8 cellular contexts compared by ENCODE assay signal in the genomic region with DNA sequence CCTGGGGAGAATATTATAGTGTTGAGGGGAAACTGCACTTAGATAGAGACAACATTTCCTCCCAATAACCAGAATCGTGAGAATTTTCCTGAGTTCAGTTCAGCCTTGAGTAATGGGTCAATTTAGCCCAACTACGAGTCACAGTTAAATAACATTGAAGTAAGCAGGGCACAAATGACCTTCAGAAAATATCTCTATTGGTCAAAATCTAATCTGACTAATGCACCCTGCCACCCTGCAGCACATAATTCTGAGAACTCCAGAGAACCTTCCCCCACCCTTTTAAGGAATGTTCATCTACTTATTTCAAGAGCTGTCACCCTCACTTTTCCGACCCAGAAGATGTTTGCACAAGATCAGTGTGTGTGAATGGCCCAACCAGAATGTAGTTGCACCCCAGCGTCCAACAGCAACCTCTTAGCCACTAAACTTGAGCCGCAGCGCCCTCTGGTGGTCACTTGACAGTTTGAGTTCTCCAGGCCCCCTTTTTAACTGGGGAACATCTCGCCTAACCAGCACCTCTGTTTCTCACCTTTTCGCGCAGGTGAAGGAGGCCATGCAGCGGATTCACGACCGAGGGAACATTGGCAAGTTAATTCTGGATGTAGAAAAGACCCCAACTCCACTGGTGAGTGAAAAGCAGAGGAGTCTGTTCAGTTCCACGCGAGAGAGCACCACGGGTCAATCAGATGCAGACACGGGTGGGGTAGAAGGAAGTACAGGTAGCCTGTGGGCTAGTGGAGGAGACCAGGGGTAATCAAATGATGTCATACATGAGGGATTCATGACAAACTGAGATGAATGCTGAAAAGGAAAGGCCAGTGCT. TPM values are rescaled to one million over a fixed set of nuclear protein-coding genes. Genes with fewer than 3 reads are reported as not detected.
DNase-seq lines count a peak whose midpoint lies in the region; ATAC-seq and TF ChIP-seq lines count a peak whose summit lies in the region.

No MANE protein-coding gene starts in this region.

- DNase-seq in 8988T (peak; percentile 31), GM13976 (ENCODE audit: low spot score) (peak; percentile 72), NCI-H82 treated with DMSO at 0.1 percent for 48 hours (lab: John Stamatoyannopoulos, UW; ENCODE audit: unreplicated experiment) (peak; percentile 41), epithelial cell of proximal tubule (ENCODE audit: low read depth) (no peak), mucosa of gallbladder (ENCODE audit: low spot score) (peak; percentile 78)
- peak; percentile 22 to 74 (median 53) for DNase-seq in activated CD8-positive, alpha-beta memory T cell treated with anti-CD3 and anti-CD28 coated beads for 48 hours (ENCODE audit: low read depth in 2 of 3, low spot score in 2 of 3)
- peak; percentile 90 for DNase-seq in stimulated activated CD8-positive, alpha-beta memory T cell treated with anti-CD3 and anti-CD28 coated beads, Interleukin-4, amount 100 ng/mL, for 48 hours

- peak; percentile 73 for ATAC-seq in HG03342 (IDR thresholded peaks at IDR 0.05; ENCODE audit: unreplicated experiment)

- no peak overlapping the region for H3K4me3 ChIP-seq in epithelial cell of proximal tubule (ENCODE audit: low read depth, low read length)

- TF ChIP-seq CTCF in GM13976 (IDR thresholded peaks at IDR 0.05; ENCODE audit: borderline replicate concordance, control extremely low read depth, extremely low read depth, insufficient read depth, missing control alignments) (peak; percentile 78), epithelial cell of proximal tubule (conservative IDR thresholded peaks at IDR 0.05; ENCODE audit: low read depth, low read length) (peak; percentile 85)

- in situ Hi-C loops in GM13976 (cut with MboI; ENCODE audit: low sequenced_read_pairs, unreplicated experiment): loop anchor here (10.0 to 25.0 kb wide), 2 partner anchors 297 to 734 kb away; no protein-coding TSS in a partner anchor

RNA-seq across cellular contexts. Expression of a gene that starts 50.8 kb away (rescaled TPM):
- total RNA-seq in epithelial cell of proximal tubule (not detected in 2 replicates), mucosa of gallbladder (3.5 TPM)
